Comparison of ENCODE assay signal across 2 cellular contexts in the genomic region with DNA sequence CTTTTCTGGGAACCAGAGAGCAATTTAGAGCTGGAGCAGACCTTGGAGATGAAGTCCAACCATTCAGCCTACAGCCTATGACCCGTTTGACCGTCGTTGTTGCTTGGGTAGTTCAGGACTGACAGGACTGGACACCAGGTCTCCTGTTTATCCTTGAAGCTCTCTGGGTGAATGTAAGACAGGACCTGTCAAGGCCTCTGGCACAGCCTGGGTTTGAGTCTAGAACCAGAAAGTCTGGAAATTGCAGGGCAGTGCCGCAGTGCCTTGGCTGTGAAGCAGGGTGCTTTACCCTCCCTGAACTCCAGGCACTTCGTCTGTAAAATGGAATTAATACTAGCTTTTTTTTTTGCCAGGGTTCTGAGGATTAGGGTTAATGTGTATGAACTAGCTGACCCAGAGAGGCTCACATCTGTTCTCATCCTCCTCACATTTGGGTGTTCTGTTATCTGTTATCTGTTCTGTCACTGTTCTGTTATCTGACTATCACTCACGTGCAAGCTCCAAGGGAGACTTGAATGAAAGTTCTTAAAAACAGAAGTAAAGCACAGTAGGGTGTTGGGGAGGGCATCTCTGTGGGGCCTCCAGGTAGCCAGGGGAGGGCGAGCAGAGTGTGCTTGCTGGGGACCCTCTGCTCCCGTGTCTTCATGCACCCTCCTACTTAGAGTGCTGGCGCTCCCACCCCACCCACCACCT.
TF ChIP-seq lines count a peak whose summit lies in the region.

No MANE protein-coding gene starts in this region.

TF ChIP-seq in SK-N-SH, 30 proteins besides CTCF, POLR2A, EP300 and RAD21 (continued from another document):
- TF ChIP-seq NRF1 (IDR thresholded peaks at IDR 0.05; ENCODE audit: low read depth, low read length), result no peak
- TF ChIP-seq MXI1 (IDR thresholded peaks at IDR 0.05; ENCODE audit: low read depth, low read length), result peak; percentile 28; the same call in 1 of the 2 replicates
TF ChIP-seq in SK-N-SH: peak in this region for 2.

TF ChIP-seq in SK-N-SH treated with all-trans-retinoic acid at 6 μM for 48 hours, 23 proteins besides CTCF, POLR2A, EP300 and RAD21 (continued from another document):
- TF ChIP-seq, protein P1, sequence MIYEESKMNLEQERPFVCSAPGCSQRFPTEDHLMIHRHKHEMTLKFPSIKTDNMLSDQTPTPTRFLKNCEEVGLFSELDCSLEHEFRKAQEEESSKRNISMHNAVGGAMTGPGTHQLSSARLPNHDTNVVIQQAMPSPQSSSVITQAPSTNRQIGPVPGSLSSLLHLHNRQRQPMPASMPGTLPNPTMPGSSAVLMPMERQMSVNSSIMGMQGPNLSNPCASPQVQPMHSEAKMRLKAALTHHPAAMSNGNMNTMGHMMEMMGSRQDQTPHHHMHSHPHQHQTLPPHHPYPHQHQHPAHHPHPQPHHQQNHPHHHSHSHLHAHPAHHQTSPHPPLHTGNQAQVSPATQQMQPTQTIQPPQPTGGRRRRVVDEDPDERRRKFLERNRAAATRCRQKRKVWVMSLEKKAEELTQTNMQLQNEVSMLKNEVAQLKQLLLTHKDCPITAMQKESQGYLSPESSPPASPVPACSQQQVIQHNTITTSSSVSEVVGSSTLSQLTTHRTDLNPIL (CRISPR knock-in tag; IDR thresholded peaks at IDR 0.05; ENCODE audit: low read depth), result no peak
- no peak for TF ChIP-seq CSDC2 (CRISPR knock-in tag; IDR thresholded peaks at IDR 0.05)
TF ChIP-seq in SK-N-SH treated with all-trans-retinoic acid at 6 μM for 48 hours: peak in this region for 0.
